ENCODE assay signal across 23 cellular contexts in the genomic region with DNA sequence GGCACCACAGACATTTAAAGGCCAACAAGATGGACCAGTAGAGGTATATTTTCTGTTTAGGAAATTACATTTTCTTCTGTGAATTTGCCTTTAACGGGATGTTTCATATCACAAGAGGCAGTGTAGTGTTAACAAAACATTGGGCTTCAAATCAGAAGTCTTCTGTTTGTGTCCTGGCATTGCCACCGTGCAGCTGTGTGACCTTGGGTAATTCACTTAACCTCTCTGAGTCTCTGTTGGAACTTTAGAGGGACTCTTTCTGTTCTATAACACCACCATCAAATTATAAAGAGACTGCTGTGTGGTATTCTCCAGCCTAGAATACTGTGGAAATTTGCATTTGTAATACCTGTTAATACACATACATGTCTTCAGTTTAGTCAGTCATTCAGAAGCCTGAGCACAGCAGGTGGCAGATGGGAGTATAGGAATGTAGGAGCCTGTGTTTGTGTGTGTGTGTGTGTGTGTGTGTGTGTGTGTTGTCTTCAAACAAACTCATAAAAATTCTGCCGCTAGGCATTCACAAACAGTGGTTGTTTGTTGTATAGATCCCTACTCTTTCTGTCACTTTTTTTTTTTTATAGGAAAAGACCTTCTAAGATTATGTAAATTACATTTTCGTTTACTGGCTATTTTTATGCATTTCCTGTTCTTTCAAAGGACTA.
"Had no signal": no experiment of that assay in that cellular context is flagged by ENCODE, and none has a peak within 500 bp of the region (broad histone marks: within the 10 kb centered on the region; RNA-seq: fewer than 3 reads in every experiment).

No MANE protein-coding gene starts in this region.

- H3K27me3 ChIP-seq: brain microvascular endothelial cell, gastroesophageal sphincter, heart left ventricle, thyroid gland had no signal

- H3K9me3 Mint-ChIP-seq: activated CD4-positive, alpha-beta T cell treated with anti-CD3 and anti-CD28 coated beads, Interleukin-2, amount 10 ng/mL, durations not matched to agents 7 days and 5 days; immature natural killer cell had no signal

- H3K27ac ChIP-seq: brain microvascular endothelial cell, gastroesophageal sphincter, heart left ventricle, left ventricle myocardium inferior had no signal

- H3K27ac Mint-ChIP-seq: activated CD4-positive, alpha-beta T cell treated with anti-CD3 and anti-CD28 coated beads, Interleukin-2, amount 10 ng/mL, durations not matched to agents 7 days and 5 days; nephron had no signal

- H3K4me3 ChIP-seq: gastroesophageal sphincter, heart left ventricle, left ventricle myocardium inferior, mucosa of descending colon, thyroid gland had no signal

- DNase-seq: activated CD4-positive, alpha-beta T cell treated with anti-CD3 and anti-CD28 coated beads, Interleukin-2, amount 10 ng/mL, durations not matched to agents 7 days and 5 days; activated CD8-positive, alpha-beta memory T cell treated with anti-CD3 and anti-CD28 coated beads, Interleukin-2, amount 50 U/mL, for 48 hours; activated effector memory CD4-positive, alpha-beta T cell treated with anti-CD3 and anti-CD28 coated beads, Interleukin-2, amount 50 U/mL, for 16 hours; activated naive CD4-positive, alpha-beta T cell treated with anti-CD3 and anti-CD28 coated beads, Interleukin-2, amount 50 U/mL, for 16 hours; activated T-cell treated with anti-CD3 and anti-CD28 coated beads, Interleukin-2, amount 50 U/mL, for 48 hours; aorta; brain microvascular endothelial cell; cortex of kidney; heart left ventricle; immature natural killer cell; kidney glomerular epithelial cell; left ventricle myocardium inferior; mucosa of descending colon; nucleus accumbens; posterior cingulate gyrus; retina; stimulated activated CD4-positive, alpha-beta T cell treated with anti-CD3 and anti-CD28 coated beads, Interleukin-1b, Interleukin-23, amount 100 ng/mL, for 48 hours; stimulated activated CD8-positive, alpha-beta memory T cell treated with anti-CD3 and anti-CD28 coated beads, Interleukin-4, amount 100 ng/mL, for 48 hours; stimulated activated naive CD4-positive, alpha-beta T cell treated with Interleukin-2 at 50 U/mL for 16 hours; T-helper 9 cell; thyroid gland had no signal

- H3K4me3 Mint-ChIP-seq: activated CD4-positive, alpha-beta T cell treated with anti-CD3 and anti-CD28 coated beads, Interleukin-2, amount 10 ng/mL, durations not matched to agents 7 days and 5 days; nephron had no signal

- H3K9me3 ChIP-seq: gastroesophageal sphincter, heart left ventricle, left ventricle myocardium inferior, mucosa of descending colon, thyroid gland had no signal

- H3K36me3 ChIP-seq: brain microvascular endothelial cell, gastroesophageal sphincter, heart left ventricle, left ventricle myocardium inferior, thyroid gland had no signal

- ATAC-seq: gastroesophageal sphincter had no signal

- H3K36me3 Mint-ChIP-seq: immature natural killer cell had no signal
